ENCODE assay signal across 23 cellular contexts in the genomic region with DNA sequence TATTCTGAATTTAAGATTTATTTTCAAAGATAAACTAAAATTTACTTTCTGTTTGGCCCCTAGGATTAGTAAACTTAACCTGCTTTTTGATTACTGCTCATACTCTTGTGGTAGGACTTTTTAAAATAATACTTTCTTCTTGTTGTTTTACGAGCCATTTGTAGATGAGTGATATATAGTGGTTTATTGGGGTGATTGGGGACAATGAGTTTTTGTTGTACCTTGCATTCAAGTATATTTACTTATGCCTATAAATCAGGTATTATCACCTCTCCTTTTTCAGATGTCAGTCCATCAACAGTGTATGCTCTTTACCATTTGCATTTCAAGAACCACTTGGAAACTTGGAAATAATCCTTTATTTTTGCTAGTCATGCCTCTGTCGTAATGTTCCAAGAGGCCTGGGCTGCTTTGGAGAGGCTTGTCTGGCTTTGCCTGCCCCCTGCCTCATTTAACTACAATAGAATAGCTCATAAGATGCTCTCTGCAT.
"Had no signal": no experiment of that assay in that cellular context is flagged by ENCODE, and none has a peak within 500 bp of the region (broad histone marks: within the 10 kb centered on the region; RNA-seq: fewer than 3 reads in every experiment).

No MANE protein-coding gene starts in this region.

- H3K36me3 Mint-ChIP-seq: natural killer cell treated with Interleukin-12 subunit alpha and Interleukin-12 subunit beta and Interleukin-15 and Interleukin-18, amount 100 ng/mL, for 72 hours had no signal

- H3K27ac Mint-ChIP-seq: activated naive CD8-positive, alpha-beta T cell; dendritic cell treated with granulocyte-macrophage colony-stimulating factor and Interleukin-4, amounts not matched to agents 40 ng/mL and 50 ng/mL, for 4 days; endodermal cell had no signal

- H3K27me3 Mint-ChIP-seq: activated naive CD8-positive, alpha-beta T cell; central memory CD8-positive, alpha-beta T cell; dendritic cell treated with granulocyte-macrophage colony-stimulating factor and Interleukin-4, amounts not matched to agents 40 ng/mL and 50 ng/mL, for 4 days; natural killer cell treated with Interleukin-12 subunit alpha and Interleukin-12 subunit beta and Interleukin-15 and Interleukin-18, amount 100 ng/mL, for 72 hours had no signal

- H3K4me3 Mint-ChIP-seq: activated naive CD8-positive, alpha-beta T cell; central memory CD8-positive, alpha-beta T cell; dendritic cell treated with granulocyte-macrophage colony-stimulating factor and Interleukin-4, amounts not matched to agents 40 ng/mL and 50 ng/mL, for 4 days; endodermal cell; natural killer cell treated with Interleukin-12 subunit alpha and Interleukin-12 subunit beta and Interleukin-15 and Interleukin-18, amount 100 ng/mL, for 72 hours had no signal

- H3K9me3 Mint-ChIP-seq: central memory CD8-positive, alpha-beta T cell had no signal

- H3K4me3 ChIP-seq: esophagus muscularis mucosa, left lung, lower lobe of right lung, mucosa of descending colon, right lobe of liver, tibial nerve had no signal

- DNase-seq: activated CD4-positive, alpha-beta T cell treated with anti-CD3 and anti-CD28 coated beads for 48 hours; activated CD4-positive, alpha-beta T cell treated with anti-CD3 and anti-CD28 coated beads, Interleukin-2, amount 50 U/mL, for 48 hours; activated CD8-positive, alpha-beta memory T cell treated with anti-CD3 and anti-CD28 coated beads for 24 hours; activated effector memory CD4-positive, alpha-beta T cell treated with Interleukin-2 at 50 U/mL for 16 hours; activated naive CD4-positive, alpha-beta T cell treated with Interleukin-2 at 50 U/mL for 16 hours; anterior cingulate cortex; endodermal cell; foreskin melanocyte; glutamatergic neuron; left lung; lower lobe of right lung; mucosa of descending colon; posterior cingulate gyrus; right lobe of liver; stimulated activated CD4-positive, alpha-beta T cell treated with anti-CD3 and anti-CD28 coated beads, Interleukin-2, amount 100 ng/mL, for 48 hours; stimulated activated naive CD4-positive, alpha-beta T cell treated with Interleukin-2 at 50 U/mL for 16 hours; WERI-Rb-1 had no signal
